ENCODE assay signal across 17 cellular contexts in genomic region chr2:134334542-134335353, GRCh38.
DNase-seq lines count a peak whose midpoint lies in the region; ATAC-seq and TF ChIP-seq lines count a peak whose summit lies in the region.
"Had no signal": no experiment of that assay in that cellular context is flagged by ENCODE, and none has a peak within 500 bp of the region (broad histone marks: within the 10 kb centered on the region; RNA-seq: fewer than 3 reads in every experiment).

No MANE protein-coding gene starts in this region.

- H3K9me3 Mint-ChIP-seq in naive B cell: peaks cover 5 to 13% (median 7%) of the 10 kb centered on the region in 7 donors

- peak; percentile 54 for DNase-seq in EH (ENCODE audit: low read depth)
- peak; percentile 65 for DNase-seq in NCI-H524 treated with DMSO at 0.1 percent for 48 hours (lab: John Stamatoyannopoulos, UW)
- DNase-seq in naive B cell: no peak
- DNase-seq in A172 (ENCODE audit: low spot score): no peak
- no peak for DNase-seq in activated CD8-positive, alpha-beta memory T cell treated with anti-CD3 and anti-CD28 coated beads, Interleukin-2, amount 50 U/mL, for 48 hours
- DNase-seq: ACHN, AML-193, COR-L47, NCI-H1048, NCI-H1436 treated with DMSO at 0.1 percent for 48 hours, NCI-H2081, NCI-H510A, OCI-M1, SJCRH30 had no signal

- peak; percentile 79 for ATAC-seq in SK-N-SH treated with all-trans-retinoic acid at 6 μM for 48 hours
- ATAC-seq in naive B cell (ENCODE audit: low read depth in 2 of 2): no peak
- ATAC-seq in GM21717 (IDR thresholded peaks at IDR 0.05; ENCODE audit: unreplicated experiment): no peak
- ATAC-seq: GM23338 had no signal

- peak overlapping the region in 1 of 8 donors; percentile 1 for H3K4me3 Mint-ChIP-seq in naive B cell
- H3K4me3 Mint-ChIP-seq: GM23338 had no signal

- no peaks in the 10 kb centered on the region for H3K27me3 Mint-ChIP-seq in naive B cell

- peak overlapping the region; percentile 20 to 96 (median 60) for H3K27ac Mint-ChIP-seq in naive B cell
- H3K27ac Mint-ChIP-seq: GM23338 had no signal

- peaks cover 28 to 43% of the 10 kb centered on the region in 2 donors for H3K36me3 Mint-ChIP-seq in naive B cell

- H3K4me1 Mint-ChIP-seq in naive B cell: peaks cover 24 to 56% (median 51%) of the 10 kb centered on the region in 3 donors
- H3K4me1 Mint-ChIP-seq: GM23338 had no signal

TF ChIP-seq in SK-N-SH treated with all-trans-retinoic acid at 6 μM for 48 hours, 23 proteins besides CTCF, POLR2A, EP300 and RAD21:
- TF ChIP-seq TCF4 (CRISPR knock-in tag; IDR thresholded peaks at IDR 0.05; ENCODE audit: borderline replicate concordance) (peak; percentile 89), CREB5 (CRISPR knock-in tag; IDR thresholded peaks at IDR 0.05; ENCODE audit: low read depth) (no peak), ISL1 (CRISPR knock-in tag; IDR thresholded peaks at IDR 0.05) (peak; percentile 46), CSRNP3 (CRISPR knock-in tag; IDR thresholded peaks at IDR 0.05) (0 out of 2 replicates have a peak, but pooled peaks have one; percentile 51), ESRRG (CRISPR knock-in tag; IDR thresholded peaks at IDR 0.05) (no peak), TOX (CRISPR knock-in tag; IDR thresholded peaks at IDR 0.05; ENCODE audit: borderline replicate concordance) (no peak)
- TF ChIP-seq, protein P1, sequence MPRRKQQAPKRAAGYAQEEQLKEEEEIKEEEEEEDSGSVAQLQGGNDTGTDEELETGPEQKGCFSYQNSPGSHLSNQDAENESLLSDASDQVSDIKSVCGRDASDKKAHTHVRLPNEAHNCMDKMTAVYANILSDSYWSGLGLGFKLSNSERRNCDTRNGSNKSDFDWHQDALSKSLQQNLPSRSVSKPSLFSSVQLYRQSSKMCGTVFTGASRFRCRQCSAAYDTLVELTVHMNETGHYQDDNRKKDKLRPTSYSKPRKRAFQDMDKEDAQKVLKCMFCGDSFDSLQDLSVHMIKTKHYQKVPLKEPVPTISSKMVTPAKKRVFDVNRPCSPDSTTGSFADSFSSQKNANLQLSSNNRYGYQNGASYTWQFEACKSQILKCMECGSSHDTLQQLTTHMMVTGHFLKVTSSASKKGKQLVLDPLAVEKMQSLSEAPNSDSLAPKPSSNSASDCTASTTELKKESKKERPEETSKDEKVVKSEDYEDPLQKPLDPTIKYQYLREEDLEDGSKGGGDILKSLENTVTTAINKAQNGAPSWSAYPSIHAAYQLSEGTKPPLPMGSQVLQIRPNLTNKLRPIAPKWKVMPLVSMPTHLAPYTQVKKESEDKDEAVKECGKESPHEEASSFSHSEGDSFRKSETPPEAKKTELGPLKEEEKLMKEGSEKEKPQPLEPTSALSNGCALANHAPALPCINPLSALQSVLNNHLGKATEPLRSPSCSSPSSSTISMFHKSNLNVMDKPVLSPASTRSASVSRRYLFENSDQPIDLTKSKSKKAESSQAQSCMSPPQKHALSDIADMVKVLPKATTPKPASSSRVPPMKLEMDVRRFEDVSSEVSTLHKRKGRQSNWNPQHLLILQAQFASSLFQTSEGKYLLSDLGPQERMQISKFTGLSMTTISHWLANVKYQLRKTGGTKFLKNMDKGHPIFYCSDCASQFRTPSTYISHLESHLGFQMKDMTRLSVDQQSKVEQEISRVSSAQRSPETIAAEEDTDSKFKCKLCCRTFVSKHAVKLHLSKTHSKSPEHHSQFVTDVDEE (CRISPR knock-in tag; IDR thresholded peaks at IDR 0.05): peak; percentile 74; the same call in 1 of the 2 replicates

Comparison
In these comparisons a context has a peak if more than half of its experiments do, and no peak if none do; other contexts are left out.
1. DNase-seq: peak in EH (single experiment) and NCI-H524 treated with DMSO at 0.1 percent for 48 hours (single experiment); none in naive B cell (single experiment), A172 (single experiment) and activated CD8-positive, alpha-beta memory T cell treated with anti-CD3 and anti-CD28 coated beads, Interleukin-2, amount 50 U/mL, for 48 hours (single experiment).